15 cellular contexts compared by ENCODE assay signal in genomic region chr17:56798916-56799315, GRCh38. TPM values are rescaled to one million over a fixed set of nuclear protein-coding genes. Genes with fewer than 3 reads are reported as not detected.
A peak's percentile ranks its signal among the peaks of the same experiment; 100 is the strongest.
DNase-seq lines count a peak whose midpoint lies in the region; ATAC-seq and TF ChIP-seq lines count a peak whose summit lies in the region.
"Had no signal": no experiment of that assay in that cellular context is flagged by ENCODE, and none has a peak within 500 bp of the region (broad histone marks: within the 10 kb centered on the region; RNA-seq: fewer than 3 reads in every experiment).

No MANE protein-coding gene starts in this region.

- DNase-seq in HAP-1 (ENCODE audit: low spot score in 2 of 2) (peak; percentile 12 to 51), NCI-H2171 (lab: John Stamatoyannopoulos, UW) (peak; percentile 33), astrocyte of the hippocampus (ENCODE audit: low read depth, low spot score) (peak; percentile 29), mesenchymal stem cell (peak; percentile 34), tibial nerve (ENCODE audit: low spot score in 2 of 2) (no peak), DMS79 (lab: John Stamatoyannopoulos, UW) (no peak)
- no peak for DNase-seq in activated naive CD4-positive, alpha-beta T cell (lab: John Stamatoyannopoulos, UW)
- DNase-seq: activated CD4-positive, alpha-beta T cell treated with anti-CD3 and anti-CD28 coated beads, Interleukin-2, amount 50 U/mL, for 4 hours; activated gamma-delta T cell; brain microvascular endothelial cell; head of caudate nucleus; NCI-H1105 treated with DMSO at 0.1 percent for 48 hours; nucleus accumbens; transverse colon had no signal

- no peak overlapping the region for H3K4ac ChIP-seq in mesenchymal stem cell (ENCODE audit: low read depth in 1 of 2, low read length in 2 of 2)

- H4K8ac ChIP-seq in mesenchymal stem cell (ENCODE audit: low read length), result no peak overlapping the region

- H3K4me2 ChIP-seq in mesenchymal stem cell (ENCODE audit: low read length, poor library complexity, severe bottlenecking), result no peak overlapping the region

- no peak overlapping the region for H2BK120ac ChIP-seq in mesenchymal stem cell (ENCODE audit: low read depth, low read length)

- H3K18ac ChIP-seq in mesenchymal stem cell (ENCODE audit: low read depth in 1 of 2, low read length in 2 of 2), result no peak overlapping the region

- H3K23ac ChIP-seq in mesenchymal stem cell (ENCODE audit: low read length in 2 of 2), result no peak overlapping the region

- H2BK15ac ChIP-seq in mesenchymal stem cell (ENCODE audit: low read depth, poor library complexity, severe bottlenecking), result no peak overlapping the region

- no peak overlapping the region for H2AK5ac ChIP-seq in mesenchymal stem cell (ENCODE audit: low read length, severe bottlenecking)

- H2BK5ac ChIP-seq in mesenchymal stem cell (ENCODE audit: low read depth, low read length, poor library complexity, severe bottlenecking), result no peak overlapping the region

- ATAC-seq in GM21619 (IDR thresholded peaks at IDR 0.05; ENCODE audit: unreplicated experiment), result no peak

- WGBS in mesenchymal stem cell, result 5% methylated on average over 4 of the region's 4 CpGs
- WGBS in tibial nerve, 2 donors, result 23 to 32% methylated on average over 4 of the region's 4 CpGs

- H3K36me3 ChIP-seq in HAP-1 (replicated peaks) (no peaks in the 10 kb centered on the region), mesenchymal stem cell (ENCODE audit: control insufficient read depth in 1 of 2, insufficient read depth in 2 of 2, low read depth in 1 of 2, low read length in 2 of 2) (peaks cover 0 to 3% of the 10 kb centered on the region in 2 experiments), tibial nerve (peaks cover 0 to 4% (median 0%) of the 10 kb centered on the region in 3 donors)
- H3K36me3 ChIP-seq: brain microvascular endothelial cell, transverse colon had no signal

- H3K27ac ChIP-seq in mesenchymal stem cell (ENCODE audit: low read length, poor library complexity, severe bottlenecking) (no peak overlapping the region), tibial nerve (no peak overlapping the region)
- H3K27ac ChIP-seq: brain microvascular endothelial cell, transverse colon had no signal

- no peaks in the 10 kb centered on the region for H3K9me3 ChIP-seq in HAP-1
- H3K9me3 ChIP-seq in mesenchymal stem cell (ENCODE audit: control insufficient read depth, low read length), result no peaks in the 10 kb centered on the region
- H3K9me3 ChIP-seq in tibial nerve, result no peaks in the 10 kb centered on the region
- H3K9me3 ChIP-seq: transverse colon had no signal

- no peak overlapping the region for H3K14ac ChIP-seq in mesenchymal stem cell (ENCODE audit: low read length in 2 of 2)

- H2BK12ac ChIP-seq in mesenchymal stem cell (ENCODE audit: low read length in 2 of 2), result no peak overlapping the region

- no peak overlapping the region for H4K91ac ChIP-seq in mesenchymal stem cell (ENCODE audit: low read length)

- H3K4me3 ChIP-seq in HAP-1, result no peak overlapping the region
- H3K4me3 ChIP-seq in mesenchymal stem cell (ENCODE audit: insufficient read depth in 1 of 2, low read depth in 1 of 2, low read length in 2 of 2), result no peak overlapping the region
- no peak overlapping the region for H3K4me3 ChIP-seq in tibial nerve
- H3K4me3 ChIP-seq: transverse colon had no signal

- no peaks in the 10 kb centered on the region for H3K79me1 ChIP-seq in mesenchymal stem cell (replicated peaks; ENCODE audit: low read length, poor library complexity, severe bottlenecking)

- H3K9ac ChIP-seq in mesenchymal stem cell (ENCODE audit: low read length), result no peak overlapping the region

- H2AFZ ChIP-seq in mesenchymal stem cell (ENCODE audit: low read depth, low read length), result no peak overlapping the region

- TF ChIP-seq EP300 in tibial nerve (IDR thresholded peaks at IDR 0.05), result no peak

- TF ChIP-seq CTCF in tibial nerve (IDR thresholded peaks at IDR 0.05), result no peak

- in situ Hi-C loops in HAP-1 (cut with MboI; ENCODE audit: low sequenced_read_pairs), result no loop called here

- no peak for TF ChIP-seq POLR2A in tibial nerve (IDR thresholded peaks at IDR 0.05)

- peaks cover 7% of the 10 kb centered on the region for H3K4me1 ChIP-seq in HAP-1
- no peaks in the 10 kb centered on the region for H3K4me1 ChIP-seq in mesenchymal stem cell (ENCODE audit: control insufficient read depth, insufficient read depth, low read depth, low read length)
- H3K4me1 ChIP-seq in tibial nerve, result peaks cover 0 to 24% (median 0%) of the 10 kb centered on the region in 4 donors

- no peaks in the 10 kb centered on the region for H3K27me3 ChIP-seq in HAP-1 (ENCODE audit: low read depth)
- peaks cover 0 to 6% of the 10 kb centered on the region in 2 experiments for H3K27me3 ChIP-seq in mesenchymal stem cell (ENCODE audit: control insufficient read depth in 1 of 2, insufficient read depth in 1 of 2, low read length in 2 of 2)
- no peaks in the 10 kb centered on the region for H3K27me3 ChIP-seq in tibial nerve
- H3K27me3 ChIP-seq: brain microvascular endothelial cell, transverse colon had no signal

RNA-seq across cellular contexts. Expression of gene C17orf67, which starts 34.8 kb away (rescaled TPM):
- 1.4 TPM for polyA plus RNA-seq in mesenchymal stem cell (2013, experiment 1 of 2)
- 1.3 TPM for polyA plus RNA-seq in mesenchymal stem cell (2013, experiment 2 of 2)
- 1 to 10 TPM; 2.4 to 4.5 (median 3.1) TPM for total RNA-seq in tibial nerve

RNA-seq across cellular contexts. Expression of gene DGKE, which starts 35.0 kb away (rescaled TPM):
- 4.3 TPM for polyA plus RNA-seq in mesenchymal stem cell (2013, experiment 1 of 2)
- polyA plus RNA-seq in mesenchymal stem cell (2013, experiment 2 of 2), result 4.3 TPM
- total RNA-seq in tibial nerve, result 10 to 100 TPM; 10.5 to 45.9 (median 13.4) TPM

Comparison
In these comparisons a context has a peak if more than half of its experiments do, and no peak if none do; other contexts are left out.
1. DNase-seq: peak in HAP-1 (2 of 2), NCI-H2171 (single experiment), astrocyte of the hippocampus (single experiment) and mesenchymal stem cell (single experiment); none in tibial nerve (0 of 2), activated naive CD4-positive, alpha-beta T cell (0 of 4) and DMS79 (single experiment).